19 cellular contexts compared by ENCODE assay signal in genomic region chr7:76016191-76016947, GRCh38. TPM values are rescaled to one million over a fixed set of nuclear protein-coding genes. Genes with fewer than 3 reads are reported as not detected.
DNase-seq lines count a peak whose midpoint lies in the region; FAIRE-seq and TF ChIP-seq lines count a peak whose summit lies in the region.
"Had no signal": no experiment of that assay in that cellular context is flagged by ENCODE, and none has a peak within 500 bp of the region (broad histone marks: within the 10 kb centered on the region; RNA-seq: fewer than 3 reads in every experiment).

No MANE protein-coding gene starts in this region.

- FAIRE-seq in A204.1 (lab: Jason Lieb, UNC) (peak; percentile 23), RCC 7860 (lab: Jason Lieb, UNC) (peak; percentile 40), kidney (lab: Jason Lieb, UNC) (peak; percentile 55)
- FAIRE-seq: A549, H1 had no signal

- H3K36me3 Mint-ChIP-seq in T-helper 2 cell treated with Interferon-gamma antibody and Interleukin-4, amounts not matched to agents 5 μg/mL and 100 μg/mL, for 36 hours (ENCODE audit: low read depth) = peaks cover 41% of the 10 kb centered on the region

- H3K9me3 ChIP-seq in kidney (ENCODE audit: control insufficient read depth in 1 of 2, low read length in 2 of 2) = no peaks in the 10 kb centered on the region
- H3K9me3 ChIP-seq: A549 had no signal

- no peak overlapping the region for H3K9ac ChIP-seq in kidney (ENCODE audit: low read length in 2 of 2)
- H3K9ac ChIP-seq: BLaER1 treated with 17β-estradiol and CSF1 and Interleukin-3, amounts not matched to agents 10 nM and 100 nM had no signal

- H3K36me3 ChIP-seq in brain microvascular endothelial cell (replicated peaks) = peaks cover 3% of the 10 kb centered on the region
- peaks cover 2 to 5% of the 10 kb centered on the region in 2 donors for H3K36me3 ChIP-seq in kidney (ENCODE audit: control insufficient read depth in 1 of 2, insufficient read depth in 2 of 2, low read length in 2 of 2)

- H3K27ac ChIP-seq in brain microvascular endothelial cell = no peak overlapping the region
- no peak overlapping the region for H3K27ac ChIP-seq in kidney (ENCODE audit: low read depth in 2 of 2, low read length in 2 of 2)
- H3K27ac ChIP-seq: A549; BLaER1 treated with 17β-estradiol and CSF1 and Interleukin-3, amounts not matched to agents 10 nM and 100 nM had no signal

- no peak for TF ChIP-seq POLR2A in erythroblast (IDR thresholded peaks at IDR 0.05; ENCODE audit: low read length)

- no peak overlapping the region for H3K27ac Mint-ChIP-seq in T-helper 2 cell treated with Interferon-gamma antibody and Interleukin-4, amounts not matched to agents 5 μg/mL and 100 μg/mL, for 36 hours
- H3K27ac Mint-ChIP-seq: CD8-positive, alpha-beta T cell had no signal

- TF ChIP-seq CTCF in brain microvascular endothelial cell (IDR thresholded peaks at IDR 0.05; ENCODE audit: low read depth, low read length, missing control alignments) = no peak
- TF ChIP-seq CTCF in kidney (IDR thresholded peaks at IDR 0.05; ENCODE audit: borderline replicate concordance, extremely low read depth, insufficient read depth) = no peak

- in situ Hi-C loops in brain microvascular endothelial cell (cut with HindIII; ENCODE audit: low pct_ligation_motif_present, low sequenced_read_pairs) = no loop called here

- no peak overlapping the region for H3K4me3 ChIP-seq in brain microvascular endothelial cell (ENCODE audit: low read depth, low read length)
- no peak overlapping the region for H3K4me3 ChIP-seq in kidney (ENCODE audit: low read length in 2 of 2)
- H3K4me3 ChIP-seq: A549; BLaER1 treated with 17β-estradiol and CSF1 and Interleukin-3, amounts not matched to agents 10 nM and 100 nM had no signal

- DNase-seq in RCC 7860 (ENCODE audit: low spot score) = no peak
- peak; percentile 41 for DNase-seq in brain microvascular endothelial cell
- DNase-seq in kidney = no peak
- no peak for DNase-seq in erythroblast (lab: John Stamatoyannopoulos, UW)
- no peak for DNase-seq in T-helper 2 cell
- no peak for DNase-seq in T-helper 2 cell treated with Interferon-gamma antibody and Interleukin-4, amounts not matched to agents 5 μg/mL and 100 μg/mL, for 36 hours (ENCODE audit: low spot score)
- DNase-seq in hippocampal formation (lab: John Stamatoyannopoulos, UW) = no peak
- DNase-seq: CD8-positive, alpha-beta T cell; DMS53; NCI-H1417 treated with DMSO at 0.1 percent for 48 hours; NCI-H187 treated with DMSO at 0.1 percent for 48 hours; NCI-H2227 treated with DMSO at 0.1 percent for 48 hours; NCI-H524; RPMI8226; SIG-M5 had no signal

- intact Hi-C loops in kidney (cut with DNase I) = loop anchor here (10.0 kb wide), 1 partner anchor 152 kb away; no protein-coding TSS in a partner anchor

- no peaks in the 10 kb centered on the region for H3K27me3 ChIP-seq in brain microvascular endothelial cell (replicated peaks)
- H3K27me3 ChIP-seq: BLaER1 treated with 17β-estradiol and CSF1 and Interleukin-3, amounts not matched to agents 10 nM and 100 nM had no signal

- peaks cover 13% of the 10 kb centered on the region for H3K4me1 Mint-ChIP-seq in T-helper 2 cell treated with Interferon-gamma antibody and Interleukin-4, amounts not matched to agents 5 μg/mL and 100 μg/mL, for 36 hours (ENCODE audit: low read depth)

- H3K27me3 Mint-ChIP-seq in T-helper 2 cell treated with Interferon-gamma antibody and Interleukin-4, amounts not matched to agents 5 μg/mL and 100 μg/mL, for 36 hours (ENCODE audit: low read depth) = no peaks in the 10 kb centered on the region

- no peak overlapping the region for H3K4me3 Mint-ChIP-seq in T-helper 2 cell treated with Interferon-gamma antibody and Interleukin-4, amounts not matched to agents 5 μg/mL and 100 μg/mL, for 36 hours
- H3K4me3 Mint-ChIP-seq: CD8-positive, alpha-beta T cell had no signal

- no peaks in the 10 kb centered on the region for H3K9me3 Mint-ChIP-seq in T-helper 2 cell treated with Interferon-gamma antibody and Interleukin-4, amounts not matched to agents 5 μg/mL and 100 μg/mL, for 36 hours
- H3K9me3 Mint-ChIP-seq: CD8-positive, alpha-beta T cell had no signal

- no peaks in the 10 kb centered on the region for H3K4me1 ChIP-seq in kidney (ENCODE audit: control insufficient read depth in 1 of 2, insufficient read depth in 1 of 2, low read depth in 1 of 2, low read length in 2 of 2)
- H3K4me1 ChIP-seq: A549 had no signal

RNA-seq across cellular contexts. Expression of gene TMEM120A, which starts 22.0 kb away (rescaled TPM):
- 47.0 TPM for total RNA-seq in kidney
- 141 TPM for polyA plus RNA-seq in kidney (ENCODE audit: insufficient read depth, low read depth, low replicate concordance)

RNA-seq across cellular contexts. Expression of gene STYXL1, which starts 31.4 kb away (rescaled TPM):
- 29.9 TPM for total RNA-seq in kidney
- 55.5 TPM for polyA plus RNA-seq in kidney (ENCODE audit: insufficient read depth, low read depth, low replicate concordance)

RNA-seq across cellular contexts. Expression of gene MDH2, which starts 31.5 kb away (rescaled TPM):
- 130 TPM for total RNA-seq in kidney
- polyA plus RNA-seq in kidney (ENCODE audit: insufficient read depth, low read depth, low replicate concordance) = 233 TPM
